Comparison of ENCODE assay signal across 2 cellular contexts in genomic region chr17:57733085-57733484, GRCh38.
TF ChIP-seq lines count a peak whose summit lies in the region.

No MANE protein-coding gene starts in this region.

TF ChIP-seq in HepG2, 621 proteins besides CTCF, POLR2A, EP300 and RAD21:
- TF ChIP-seq GPN1 (CRISPR knock-in tag; IDR thresholded peaks at IDR 0.05; ENCODE audit: borderline replicate concordance) (no peak), MAFF (IDR thresholded peaks at IDR 0.05; ENCODE audit: low read depth, low read length) (peak; percentile 82), MAFK (conservative IDR thresholded peaks at IDR 0.05 in 1 of 2, IDR thresholded peaks at IDR 0.05 in 1 of 2; ENCODE audit: low read length in 2 of 2) (peak; percentile 84 to 86)

TF ChIP-seq in IMR-90, 13 proteins besides CTCF, POLR2A, EP300 and RAD21 (continued from another document):
- no peak for TF ChIP-seq MXI1 (IDR thresholded peaks at IDR 0.05; ENCODE audit: borderline replicate concordance, low read depth, low read length)
